In genomic region chrX:79618280-79618679, GRCh38 we compare ENCODE assay signal across 22 cellular contexts.
"Had no signal": no experiment of that assay in that cellular context is flagged by ENCODE, and none has a peak within 500 bp of the region (broad histone marks: within the 10 kb centered on the region; RNA-seq: fewer than 3 reads in every experiment).

No MANE protein-coding gene starts in this region.

- H3K27ac ChIP-seq: SJSA1, SK-N-MC had no signal

- H3K4me1 ChIP-seq: SJSA1 had no signal

- ATAC-seq: HepG2 had no signal

- H3K36me3 ChIP-seq: SJSA1 had no signal

- H3K9me3 ChIP-seq: SJSA1 had no signal

- DNase-seq: IMR-90; NCI-H1092; NCI-H1105 treated with DMSO at 0.1 percent for 48 hours; NCI-H1417 treated with DMSO at 0.1 percent for 48 hours; NCI-H146; NCI-H1694 treated with DMSO at 0.1 percent for 48 hours; NCI-H1930; NCI-H2081; NCI-H2107; NCI-H226; NCI-H446; NCI-H510A; NCI-H524 treated with DMSO at 0.1 percent for 48 hours; NCI-H69; NCI-H774; NK-92 treated with Interleukin-12 subunit alpha and Interleukin-12 subunit beta, amount 100 ng/mL, for 24 hours; Right ventricle myocardium superior; RPMI8226; SIG-M5 had no signal

- H3K27me3 ChIP-seq: SJSA1 had no signal

- H3K4me3 ChIP-seq: SJSA1, SK-N-MC had no signal
